In genomic region chr2:240565267-240566202, GRCh38 we compare ENCODE assay signal across 8 cellular contexts. TPM values are rescaled to one million over a fixed set of nuclear protein-coding genes. Genes with fewer than 3 reads are reported as not detected.
DNase-seq lines count a peak whose midpoint lies in the region; ATAC-seq and TF ChIP-seq lines count a peak whose summit lies in the region.

No MANE protein-coding gene starts in this region.

- H3K4me1 ChIP-seq in ES-I3 (ENCODE audit: insufficient read depth, low read length) (peaks cover 16% of the 10 kb centered on the region; the same call in 1 of the 2 replicates), lung (ENCODE audit: control insufficient read depth in 2 of 2, insufficient read depth in 2 of 2, low read length in 2 of 2) (peaks cover 3 to 34% of the 10 kb centered on the region in 2 donors)

- H3K9ac ChIP-seq in ES-I3 (ENCODE audit: low read depth, low read length): peak overlapping the region; percentile 34; the same call in 1 of the 2 replicates

- no peaks in the 10 kb centered on the region for H3K9me3 ChIP-seq in ES-I3 (ENCODE audit: control insufficient read depth, insufficient read depth, low read length)
- H3K9me3 ChIP-seq in lung (ENCODE audit: control insufficient read depth in 2 of 2, insufficient read depth in 1 of 2, low read length in 1 of 2): no peaks in the 10 kb centered on the region

- H3K4me3 ChIP-seq in WI38 (ENCODE audit: low read depth, low read length) (0 out of 2 replicates have a peak overlapping the region, but pooled peaks have one; percentile 12), cardiac fibroblast (replicated peaks in 1 of 2; ENCODE audit: low read depth in 2 of 2, low read length in 2 of 2) (peak overlapping the region in 1 of 2 donors; percentile 5), lung (no peak overlapping the region)

- no peaks in the 10 kb centered on the region for H3K27me3 ChIP-seq in lung (ENCODE audit: control insufficient read depth, insufficient read depth)

- ATAC-seq in GM21825 (IDR thresholded peaks at IDR 0.05; ENCODE audit: unreplicated experiment) (peak; percentile 24), lung (ENCODE audit: insufficient read depth, low FRiP score) (peak; percentile 65)

- peak overlapping the region; percentile 85 to 89 for H3K27ac ChIP-seq in lung (ENCODE audit: low read depth in 1 of 2, low read length in 1 of 2)

- DNase-seq in M059J (ENCODE audit: low read depth) (peak; percentile 93), cardiac fibroblast (ENCODE audit: low read depth in 2 of 2) (peak; percentile 73 to 78), lung (ENCODE audit: low spot score) (peak; percentile 94), NCI-H345 (lab: John Stamatoyannopoulos, UW) (no peak)
- peak; percentile 65 for DNase-seq in stimulated activated CD8-positive, alpha-beta memory T cell treated with anti-CD3 and anti-CD28 coated beads, Interleukin-15, amount 100 ng/mL, for 24 hours (ENCODE audit: low read depth)

- no peaks in the 10 kb centered on the region for H3K36me3 ChIP-seq in ES-I3 (ENCODE audit: insufficient read depth, low read length)
- no peaks in the 10 kb centered on the region for H3K36me3 ChIP-seq in lung (ENCODE audit: control insufficient read depth in 2 of 2, insufficient read depth in 2 of 2, low read length in 2 of 2)

- TF ChIP-seq CTCF in WI38 (IDR thresholded peaks at IDR 0.05; ENCODE audit: low read depth, low read length) (no peak), cardiac fibroblast (IDR thresholded peaks at IDR 0.05; ENCODE audit: low read depth, low read length) (no peak), lung (IDR thresholded peaks at IDR 0.05; ENCODE audit: control extremely low read depth, extremely low read depth) (no peak)

- WGBS in lung, 2 donors: 24 to 32% methylated on average over 26 to 27 of the region's 27 CpGs

RNA-seq across cellular contexts. Expression of gene RNPEPL1, which starts 2.7 kb away (rescaled TPM):
- 4.5 and 18.1 TPM in 2 replicates for total RNA-seq in M059J (2014; rRNA removed; shearing (Covaris generic))
- total RNA-seq in lung: 10 to 100 TPM; 24.5 to 94.8 TPM
- 100 to 1,000 TPM in 1 of 2 donors, 10 to 100 TPM in 1; 81.6 to 235 TPM for polyA plus RNA-seq in lung

RNA-seq across cellular contexts. Expression of gene DUSP28, which starts 5.4 kb away (rescaled TPM):
- 3.6 and 4.1 TPM in 2 replicates for total RNA-seq in M059J (2014; rRNA removed; shearing (Covaris generic))
- 1 to 10 TPM; 2.8 to 7.7 TPM for total RNA-seq in lung
- 1 to 10 TPM; 4.4 to 5.9 TPM for polyA plus RNA-seq in lung

RNA-seq across cellular contexts. Expression of gene ANKMY1, which starts 7.7 kb away (rescaled TPM):
- total RNA-seq in M059J (2014; rRNA removed; shearing (Covaris generic)): 7.1 and 10.8 TPM in 2 replicates
- total RNA-seq in lung: 10 to 100 TPM; 15.8 to 34.8 TPM
- 10 to 100 TPM in 1 of 2 donors, 1 to 10 TPM in 1; 9.3 to 13.9 TPM for polyA plus RNA-seq in lung

RNA-seq across cellular contexts. Expression of gene CAPN10, which starts 21.0 kb away (rescaled TPM):
- total RNA-seq in M059J (2014; rRNA removed; shearing (Covaris generic)): 3.4 and 11.1 TPM in 2 replicates
- 10 to 100 TPM; 28.2 to 42.9 TPM for total RNA-seq in lung
- 10 to 100 TPM; 28.3 to 38.7 TPM for polyA plus RNA-seq in lung

RNA-seq across cellular contexts. Expression of gene GPR35, which starts 59.7 kb away (rescaled TPM):
- 0.17 TPM in 1 of 2 replicates, not detected in the other for total RNA-seq in M059J (2014; rRNA removed; shearing (Covaris generic))
- 1 to 10 TPM; 2.3 to 4.4 TPM for total RNA-seq in lung
- polyA plus RNA-seq in lung: 10 to 100 TPM in 1 of 2 donors, 1 to 10 TPM in 1; 3.9 to 10.3 TPM
